1 cellular context compared by ENCODE assay signal in the genomic region with DNA sequence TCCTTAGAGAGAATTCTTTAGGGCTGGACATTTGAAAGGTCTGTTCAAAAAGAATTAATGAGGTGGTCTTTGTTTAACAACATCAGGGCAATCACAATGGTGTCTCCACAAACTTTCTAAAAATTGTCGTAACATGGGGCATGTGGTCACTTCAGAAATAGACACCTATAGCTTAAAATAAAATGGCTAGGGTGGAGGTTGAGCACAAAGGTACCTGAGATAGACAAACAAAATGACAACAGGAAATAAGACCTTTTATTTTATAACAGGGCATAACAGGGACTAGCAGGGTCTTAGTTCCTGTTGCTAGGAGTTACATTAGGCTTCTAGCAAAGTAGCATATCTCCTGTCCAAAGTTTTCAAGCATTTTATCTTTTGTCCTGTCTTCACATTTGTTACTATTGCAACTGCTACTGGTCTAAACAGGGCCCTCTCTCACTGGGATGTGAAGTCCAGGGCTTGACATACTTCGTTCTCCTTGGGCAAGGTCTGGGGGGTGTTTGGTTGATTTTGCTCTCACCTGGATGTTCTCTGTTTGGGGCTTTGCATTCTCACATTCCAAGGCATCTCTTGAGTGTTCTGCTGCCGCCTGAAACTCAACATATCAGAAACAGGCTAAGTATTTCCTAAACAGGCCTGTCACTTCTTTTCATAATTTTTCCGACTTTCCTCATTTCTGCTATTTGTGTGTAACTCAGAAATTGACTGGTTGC.
TF ChIP-seq lines count a peak whose summit lies in the region.

No MANE protein-coding gene starts in this region.

TF ChIP-seq in GM12878, 131 proteins besides CTCF, POLR2A, EP300 and RAD21 (continues in another document):
- no peak for TF ChIP-seq SRF (IDR thresholded peaks at IDR 0.05; ENCODE audit: low read depth in 2 of 2, low read length in 2 of 2)
- TF ChIP-seq, protein P1, sequence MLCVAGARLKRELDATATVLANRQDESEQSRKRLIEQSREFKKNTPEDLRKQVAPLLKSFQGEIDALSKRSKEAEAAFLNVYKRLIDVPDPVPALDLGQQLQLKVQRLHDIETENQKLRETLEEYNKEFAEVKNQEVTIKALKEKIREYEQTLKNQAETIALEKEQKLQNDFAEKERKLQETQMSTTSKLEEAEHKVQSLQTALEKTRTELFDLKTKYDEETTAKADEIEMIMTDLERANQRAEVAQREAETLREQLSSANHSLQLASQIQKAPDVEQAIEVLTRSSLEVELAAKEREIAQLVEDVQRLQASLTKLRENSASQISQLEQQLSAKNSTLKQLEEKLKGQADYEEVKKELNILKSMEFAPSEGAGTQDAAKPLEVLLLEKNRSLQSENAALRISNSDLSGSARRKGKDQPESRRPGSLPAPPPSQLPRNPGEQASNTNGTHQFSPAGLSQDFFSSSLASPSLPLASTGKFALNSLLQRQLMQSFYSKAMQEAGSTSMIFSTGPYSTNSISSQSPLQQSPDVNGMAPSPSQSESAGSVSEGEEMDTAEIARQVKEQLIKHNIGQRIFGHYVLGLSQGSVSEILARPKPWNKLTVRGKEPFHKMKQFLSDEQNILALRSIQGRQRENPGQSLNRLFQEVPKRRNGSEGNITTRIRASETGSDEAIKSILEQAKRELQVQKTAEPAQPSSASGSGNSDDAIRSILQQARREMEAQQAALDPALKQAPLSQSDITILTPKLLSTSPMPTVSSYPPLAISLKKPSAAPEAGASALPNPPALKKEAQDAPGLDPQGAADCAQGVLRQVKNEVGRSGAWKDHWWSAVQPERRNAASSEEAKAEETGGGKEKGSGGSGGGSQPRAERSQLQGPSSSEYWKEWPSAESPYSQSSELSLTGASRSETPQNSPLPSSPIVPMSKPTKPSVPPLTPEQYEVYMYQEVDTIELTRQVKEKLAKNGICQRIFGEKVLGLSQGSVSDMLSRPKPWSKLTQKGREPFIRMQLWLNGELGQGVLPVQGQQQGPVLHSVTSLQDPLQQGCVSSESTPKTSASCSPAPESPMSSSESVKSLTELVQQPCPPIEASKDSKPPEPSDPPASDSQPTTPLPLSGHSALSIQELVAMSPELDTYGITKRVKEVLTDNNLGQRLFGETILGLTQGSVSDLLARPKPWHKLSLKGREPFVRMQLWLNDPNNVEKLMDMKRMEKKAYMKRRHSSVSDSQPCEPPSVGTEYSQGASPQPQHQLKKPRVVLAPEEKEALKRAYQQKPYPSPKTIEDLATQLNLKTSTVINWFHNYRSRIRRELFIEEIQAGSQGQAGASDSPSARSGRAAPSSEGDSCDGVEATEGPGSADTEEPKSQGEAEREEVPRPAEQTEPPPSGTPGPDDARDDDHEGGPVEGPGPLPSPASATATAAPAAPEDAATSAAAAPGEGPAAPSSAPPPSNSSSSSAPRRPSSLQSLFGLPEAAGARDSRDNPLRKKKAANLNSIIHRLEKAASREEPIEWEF (IDR thresholded peaks at IDR 0.05; ENCODE audit: insufficient replicate concordance, low read depth, low read length), result peak; percentile 28
- TF ChIP-seq ZNF687 (IDR thresholded peaks at IDR 0.05), result peak; percentile 63
- TF ChIP-seq CHD1 (IDR thresholded peaks at IDR 0.05; ENCODE audit: low read depth, low read length), result 0 out of 2 replicates have a peak, but pooled peaks have one; percentile 74
- peak; percentile 96; the same call in 1 of the 2 replicates for TF ChIP-seq MLLT1 (IDR thresholded peaks at IDR 0.05)
- peak; percentile 46; the same call in 1 of the 2 replicates for TF ChIP-seq PAX8 (IDR thresholded peaks at IDR 0.05)
- TF ChIP-seq NR2C1 (IDR thresholded peaks at IDR 0.05), result no peak
- peak; percentile 70 for TF ChIP-seq MEF2A (IDR thresholded peaks at IDR 0.05; ENCODE audit: insufficient read depth, low read depth, low read length)
- no peak for TF ChIP-seq TCF3 (IDR thresholded peaks at IDR 0.05; ENCODE audit: borderline replicate concordance, insufficient read depth, low read depth, low read length)
- peak; percentile 71; the same call in 1 of the 2 replicates for TF ChIP-seq TBL1XR1 (IDR thresholded peaks at IDR 0.05; ENCODE audit: low read depth, low read length)
- TF ChIP-seq IRF3 (IDR thresholded peaks at IDR 0.05), result no peak
- TF ChIP-seq SUPT20H (IDR thresholded peaks at IDR 0.05; ENCODE audit: borderline replicate concordance, control insufficient read depth, low read depth, low read length), result no peak
- no peak for TF ChIP-seq BHLHE40 (IDR thresholded peaks at IDR 0.05; ENCODE audit: borderline replicate concordance in 1 of 2, low read depth in 2 of 2, low read length in 1 of 2)
- TF ChIP-seq STAT1 (conservative IDR thresholded peaks at IDR 0.05), result no peak
- TF ChIP-seq YY1 (IDR thresholded peaks at IDR 0.05; ENCODE audit: low read depth, low read length), result peak; percentile 38; the same call in 1 of the 2 replicates
- peak; percentile 50; the same call in 1 of the 2 replicates for TF ChIP-seq POLR2AphosphoS5 (IDR thresholded peaks at IDR 0.05; ENCODE audit: low read length)
- 0 out of 2 replicates have a peak, but pooled peaks have one; percentile 36 for TF ChIP-seq DPF2 (IDR thresholded peaks at IDR 0.05)
- TF ChIP-seq, protein P2, sequence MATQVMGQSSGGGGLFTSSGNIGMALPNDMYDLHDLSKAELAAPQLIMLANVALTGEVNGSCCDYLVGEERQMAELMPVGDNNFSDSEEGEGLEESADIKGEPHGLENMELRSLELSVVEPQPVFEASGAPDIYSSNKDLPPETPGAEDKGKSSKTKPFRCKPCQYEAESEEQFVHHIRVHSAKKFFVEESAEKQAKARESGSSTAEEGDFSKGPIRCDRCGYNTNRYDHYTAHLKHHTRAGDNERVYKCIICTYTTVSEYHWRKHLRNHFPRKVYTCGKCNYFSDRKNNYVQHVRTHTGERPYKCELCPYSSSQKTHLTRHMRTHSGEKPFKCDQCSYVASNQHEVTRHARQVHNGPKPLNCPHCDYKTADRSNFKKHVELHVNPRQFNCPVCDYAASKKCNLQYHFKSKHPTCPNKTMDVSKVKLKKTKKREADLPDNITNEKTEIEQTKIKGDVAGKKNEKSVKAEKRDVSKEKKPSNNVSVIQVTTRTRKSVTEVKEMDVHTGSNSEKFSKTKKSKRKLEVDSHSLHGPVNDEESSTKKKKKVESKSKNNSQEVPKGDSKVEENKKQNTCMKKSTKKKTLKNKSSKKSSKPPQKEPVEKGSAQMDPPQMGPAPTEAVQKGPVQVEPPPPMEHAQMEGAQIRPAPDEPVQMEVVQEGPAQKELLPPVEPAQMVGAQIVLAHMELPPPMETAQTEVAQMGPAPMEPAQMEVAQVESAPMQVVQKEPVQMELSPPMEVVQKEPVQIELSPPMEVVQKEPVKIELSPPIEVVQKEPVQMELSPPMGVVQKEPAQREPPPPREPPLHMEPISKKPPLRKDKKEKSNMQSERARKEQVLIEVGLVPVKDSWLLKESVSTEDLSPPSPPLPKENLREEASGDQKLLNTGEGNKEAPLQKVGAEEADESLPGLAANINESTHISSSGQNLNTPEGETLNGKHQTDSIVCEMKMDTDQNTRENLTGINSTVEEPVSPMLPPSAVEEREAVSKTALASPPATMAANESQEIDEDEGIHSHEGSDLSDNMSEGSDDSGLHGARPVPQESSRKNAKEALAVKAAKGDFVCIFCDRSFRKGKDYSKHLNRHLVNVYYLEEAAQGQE (IDR thresholded peaks at IDR 0.05; ENCODE audit: low read depth, low read length), result no peak
- TF ChIP-seq WRNIP1 (IDR thresholded peaks at IDR 0.05; ENCODE audit: borderline replicate concordance, low read depth, low read length), result no peak
- TF ChIP-seq IRF4 (IDR thresholded peaks at IDR 0.05; ENCODE audit: low read depth, low read length), result no peak
- TF ChIP-seq, protein P3, sequence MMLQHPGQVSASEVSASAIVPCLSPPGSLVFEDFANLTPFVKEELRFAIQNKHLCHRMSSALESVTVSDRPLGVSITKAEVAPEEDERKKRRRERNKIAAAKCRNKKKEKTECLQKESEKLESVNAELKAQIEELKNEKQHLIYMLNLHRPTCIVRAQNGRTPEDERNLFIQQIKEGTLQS (IDR thresholded peaks at IDR 0.05; ENCODE audit: borderline replicate concordance, extremely low read depth, low read depth, low read length), result no peak
- TF ChIP-seq ZNF384 (IDR thresholded peaks at IDR 0.05; ENCODE audit: borderline replicate concordance, low read depth, low read length), result no peak
- TF ChIP-seq MYB (IDR thresholded peaks at IDR 0.05; ENCODE audit: borderline replicate concordance, low read depth, low read length), result no peak
- TF ChIP-seq RFX5 (IDR thresholded peaks at IDR 0.05; ENCODE audit: low read depth, low read length), result no peak
- TF ChIP-seq MEF2B (IDR thresholded peaks at IDR 0.05; ENCODE audit: partially characterized antibody, poor library complexity, severe bottlenecking), result peak; percentile 57
- TF ChIP-seq, protein P4, sequence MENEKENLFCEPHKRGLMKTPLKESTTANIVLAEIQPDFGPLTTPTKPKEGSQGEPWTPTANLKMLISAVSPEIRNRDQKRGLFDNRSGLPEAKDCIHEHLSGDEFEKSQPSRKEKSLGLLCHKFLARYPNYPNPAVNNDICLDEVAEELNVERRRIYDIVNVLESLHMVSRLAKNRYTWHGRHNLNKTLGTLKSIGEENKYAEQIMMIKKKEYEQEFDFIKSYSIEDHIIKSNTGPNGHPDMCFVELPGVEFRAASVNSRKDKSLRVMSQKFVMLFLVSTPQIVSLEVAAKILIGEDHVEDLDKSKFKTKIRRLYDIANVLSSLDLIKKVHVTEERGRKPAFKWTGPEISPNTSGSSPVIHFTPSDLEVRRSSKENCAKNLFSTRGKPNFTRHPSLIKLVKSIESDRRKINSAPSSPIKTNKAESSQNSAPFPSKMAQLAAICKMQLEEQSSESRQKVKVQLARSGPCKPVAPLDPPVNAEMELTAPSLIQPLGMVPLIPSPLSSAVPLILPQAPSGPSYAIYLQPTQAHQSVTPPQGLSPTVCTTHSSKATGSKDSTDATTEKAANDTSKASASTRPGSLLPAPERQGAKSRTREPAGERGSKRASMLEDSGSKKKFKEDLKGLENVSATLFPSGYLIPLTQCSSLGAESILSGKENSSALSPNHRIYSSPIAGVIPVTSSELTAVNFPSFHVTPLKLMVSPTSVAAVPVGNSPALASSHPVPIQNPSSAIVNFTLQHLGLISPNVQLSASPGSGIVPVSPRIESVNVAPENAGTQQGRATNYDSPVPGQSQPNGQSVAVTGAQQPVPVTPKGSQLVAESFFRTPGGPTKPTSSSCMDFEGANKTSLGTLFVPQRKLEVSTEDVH (IDR thresholded peaks at IDR 0.05; ENCODE audit: low read depth, partially characterized antibody), result no peak
